In genomic region chr14:30131698-30132097, GRCh38 we compare ENCODE assay signal across 22 cellular contexts.
DNase-seq lines count a peak whose midpoint lies in the region; ATAC-seq lines count a peak whose summit lies in the region.
"Had no signal": no experiment of that assay in that cellular context is flagged by ENCODE, and none has a peak within 500 bp of the region (broad histone marks: within the 10 kb centered on the region; RNA-seq: fewer than 3 reads in every experiment).

No MANE protein-coding gene starts in this region.

- no peak overlapping the region for H2AK5ac ChIP-seq in mesendoderm (ENCODE audit: low read length)

- no peaks in the 10 kb centered on the region for H3K36me3 Mint-ChIP-seq in naive thymus-derived CD8-positive, alpha-beta T cell
- H3K36me3 Mint-ChIP-seq: CD4-positive, alpha-beta memory T cell had no signal

- no peaks in the 10 kb centered on the region for H3K79me1 ChIP-seq in mesendoderm (ENCODE audit: low read length)

- no peak overlapping the region for H3K4me3 ChIP-seq in mesendoderm (ENCODE audit: low read length)
- H3K4me3 ChIP-seq: PC-9 had no signal

- no peak overlapping the region for H3K4me2 ChIP-seq in mesendoderm (ENCODE audit: low read length)
- H3K4me2 ChIP-seq: PC-9 had no signal

- H3K4me1 Mint-ChIP-seq in naive thymus-derived CD8-positive, alpha-beta T cell = no peaks in the 10 kb centered on the region
- H3K4me1 Mint-ChIP-seq: CD4-positive, alpha-beta memory T cell had no signal

- no peaks in the 10 kb centered on the region for H3K27me3 Mint-ChIP-seq in naive thymus-derived CD8-positive, alpha-beta T cell
- H3K27me3 Mint-ChIP-seq: CD4-positive, alpha-beta memory T cell had no signal

- H4K5ac ChIP-seq in mesendoderm (ENCODE audit: low read length) = no peak overlapping the region

- no peak overlapping the region for H2BK15ac ChIP-seq in mesendoderm (replicated peaks; ENCODE audit: low read depth)

- H3K18ac ChIP-seq in mesendoderm (ENCODE audit: low read length) = no peak overlapping the region

- no peak overlapping the region for H2BK120ac ChIP-seq in mesendoderm (ENCODE audit: low read depth, low read length)

- H4K8ac ChIP-seq in mesendoderm (ENCODE audit: low read depth, low read length) = no peak overlapping the region

- H3K23ac ChIP-seq in mesendoderm (ENCODE audit: low read length) = no peak overlapping the region

- no peak overlapping the region for H3K4ac ChIP-seq in mesendoderm (ENCODE audit: low read depth, low read length)

- no peak overlapping the region for H3K27ac Mint-ChIP-seq in naive thymus-derived CD8-positive, alpha-beta T cell
- H3K27ac Mint-ChIP-seq: CD4-positive, alpha-beta memory T cell; T-helper 2 cell treated with Interferon-gamma antibody and Interleukin-4, amounts not matched to agents 5 μg/mL and 100 μg/mL, for 36 hours had no signal

- no peaks in the 10 kb centered on the region for H3K4me1 ChIP-seq in mesendoderm (ENCODE audit: control insufficient read depth, low read depth, low read length)

- H3K27me3 ChIP-seq in mesendoderm (ENCODE audit: insufficient read depth, low read length, poor library complexity) = no peaks in the 10 kb centered on the region

- POLR2A ChIA-PET in naive thymus-derived CD8-positive, alpha-beta T cell (lab: Charles Lee) = no interaction called here

- no peak overlapping the region for H3K27ac ChIP-seq in mesendoderm (ENCODE audit: low read depth, low read length)
- H3K27ac ChIP-seq: PC-9 had no signal

- no CpG with 5 or more reads among the region's 3 CpGs for WGBS in mesendoderm (ENCODE audit: extremely low coverage, insufficient coverage, low lambda C conversion rate)

- H3K9ac ChIP-seq in mesendoderm (ENCODE audit: low read length) = no peak overlapping the region

- ATAC-seq in HG03378 (IDR thresholded peaks at IDR 0.05; ENCODE audit: unreplicated experiment) = no peak
- no peak for ATAC-seq in naive thymus-derived CD8-positive, alpha-beta T cell

- peaks cover 0 to 12% (median 0%) of the 10 kb centered on the region in 9 donors for H3K9me3 Mint-ChIP-seq in naive thymus-derived CD8-positive, alpha-beta T cell

- DNase-seq in NCI-H345 (lab: John Stamatoyannopoulos, UW) = peak; percentile 20
- DNase-seq in NCI-H345 treated with DMSO at 0.1 percent for 48 hours (lab: John Stamatoyannopoulos, UW; ENCODE audit: unreplicated experiment) = no peak
- DNase-seq in NCI-H1694 (lab: John Stamatoyannopoulos, UW) = peak; percentile 27
- DNase-seq in NCI-H524 treated with DMSO at 0.1 percent for 48 hours (lab: John Stamatoyannopoulos, UW) = peak; percentile 26
- DNase-seq in mesendoderm = peak; percentile 85
- DNase-seq in stimulated activated CD4-positive, alpha-beta T cell treated with anti-CD3 and anti-CD28 coated beads, Interleukin-4, amount 100 ng/mL, for 1 hour = no peak
- no peak for DNase-seq in naive thymus-derived CD8-positive, alpha-beta T cell
- DNase-seq: C1 segment of cervical spinal cord; CD4-positive, alpha-beta memory T cell; COR-L47; KBM-7; MV-4-11; NCI-H1436; NCI-H1930; NCI-H2107; NCI-H748 treated with DMSO at 0.1 percent for 48 hours; NK-92 treated with Interleukin-12 subunit alpha and Interleukin-12 subunit beta, amount 100 ng/mL, for 24 hours; PC-9; Right ventricle myocardium superior; T-helper 1 cell had no signal

- H3K79me2 ChIP-seq in mesendoderm (ENCODE audit: control insufficient read depth, insufficient read depth, low read length) = no peaks in the 10 kb centered on the region

- H2BK5ac ChIP-seq in mesendoderm (ENCODE audit: low read length) = no peak overlapping the region

- H3K56ac ChIP-seq in mesendoderm (ENCODE audit: low read length) = no peak overlapping the region

- H3K36me3 ChIP-seq in mesendoderm (ENCODE audit: control insufficient read depth, insufficient read depth, low read length) = no peaks in the 10 kb centered on the region

- H3K4me3 Mint-ChIP-seq in naive thymus-derived CD8-positive, alpha-beta T cell = no peak overlapping the region
- H3K4me3 Mint-ChIP-seq: CD4-positive, alpha-beta memory T cell; T-helper 2 cell treated with Interferon-gamma antibody and Interleukin-4, amounts not matched to agents 5 μg/mL and 100 μg/mL, for 36 hours had no signal

Comparison
In these comparisons a context has a peak if more than half of its experiments do, and no peak if none do; other contexts are left out.
1. DNase-seq: peak in NCI-H345 (single experiment), NCI-H1694 (single experiment), NCI-H524 treated with DMSO at 0.1 percent for 48 hours (single experiment) and mesendoderm (single experiment); none in NCI-H345 treated with DMSO at 0.1 percent for 48 hours (single experiment), stimulated activated CD4-positive, alpha-beta T cell treated with anti-CD3 and anti-CD28 coated beads, Interleukin-4, amount 100 ng/mL, for 1 hour (single experiment) and naive thymus-derived CD8-positive, alpha-beta T cell (0 of 10).